In genomic region chr6:88223298-88223697, GRCh38 we compare ENCODE assay signal across 27 cellular contexts.
"Had no signal": no experiment of that assay in that cellular context is flagged by ENCODE, and none has a peak within 500 bp of the region (broad histone marks: within the 10 kb centered on the region; RNA-seq: fewer than 3 reads in every experiment).

No MANE protein-coding gene starts in this region.

- FAIRE-seq: urothelium cell line had no signal

- H3K36me3 ChIP-seq: stomach, suprapubic skin, thoracic aorta, thyroid gland, tibial artery, tibial nerve, transverse colon, upper lobe of left lung, upper lobe of right lung, uterus, vagina had no signal

- H3K4me3 ChIP-seq: stomach, suprapubic skin, testis, thoracic aorta, thyroid gland, tibial artery, tibial nerve, transverse colon, upper lobe of left lung, upper lobe of right lung, uterus, vagina had no signal

- H3K4me1 ChIP-seq: stomach, suprapubic skin, testis, tibial artery, tibial nerve, transverse colon, upper lobe of left lung, upper lobe of right lung, uterus, vagina had no signal

- DNase-seq: stimulated activated CD4-positive, alpha-beta T cell treated with anti-CD3 and anti-CD28 coated beads, Interleukin-2, amount 100 ng/mL, for 48 hours; stimulated activated CD4-positive, alpha-beta T cell treated with anti-CD3 and anti-CD28 coated beads, Interleukin-4, amount 100 ng/mL, for 1 hour; stimulated activated CD4-positive, alpha-beta T cell treated with anti-CD3 and anti-CD28 coated beads, Interleukin-4, amount 100 ng/mL, for 24 hours; stimulated activated CD4-positive, alpha-beta T cell treated with anti-CD3 and anti-CD28 coated beads, Interleukin-4, amount 100 ng/mL, for 4 hours; stimulated activated CD8-positive, alpha-beta memory T cell treated with anti-CD3 and anti-CD28 coated beads, Interleukin-4, amount 100 ng/mL, for 48 hours; stimulated activated naive B cell treated with anti-CD40 and anti-IgM and Interleukin-4, amounts not matched to agents 10 μg/mL and 1 μg/mL and 100 μg/mL, for 72 hours; stimulated activated naive CD4-positive, alpha-beta T cell; stimulated activated naive CD4-positive, alpha-beta T cell treated with Interleukin-2 at 50 U/mL for 16 hours; stimulated activated naive CD8-positive, alpha-beta T cell treated with anti-CD3 and anti-CD28 coated beads, Interleukin-15, amount 100 ng/mL, for 72 hours; stimulated activated naive CD8-positive, alpha-beta T cell treated with anti-CD3 and anti-CD28 coated beads, Interleukin-15, Interleukin-2, amounts not matched to agents 100 U/mL and 50 U/mL, for 24 hours; stomach; substantia nigra; testis; thyroid gland; tibial artery; transverse colon; trophoblast cell; upper lobe of left lung; upper lobe of right lung; uterus had no signal

- H3K27me3 ChIP-seq: stomach, suprapubic skin, testis, thyroid gland, tibial artery, tibial nerve, transverse colon, upper lobe of left lung, upper lobe of right lung, uterus, vagina had no signal

- ATAC-seq: stimulated activated effector memory CD8-positive, alpha-beta T cell treated with anti-CD3 and anti-CD28 coated beads, Interleukin-12 subunit alpha, Interleukin-12 subunit beta, amount 100 ng/mL, for 72 hours; stimulated activated memory B cell treated with anti-CD40 and anti-IgM and Interleukin-4, amounts not matched to agents 10 μg/mL and 1 μg/mL and 100 μg/mL, for 72 hours; stimulated activated naive B cell treated with anti-CD40 and anti-IgM and Interleukin-4, amounts not matched to agents 10 μg/mL and 1 μg/mL and 100 μg/mL, for 72 hours; stimulated activated naive CD8-positive, alpha-beta T cell treated with anti-CD3 and anti-CD28 coated beads, Interleukin-15, amount 100 ng/mL, for 72 hours; stimulated activated naive CD8-positive, alpha-beta T cell treated with anti-CD3 and anti-CD28 coated beads, Interleukin-15, Interleukin-2, amounts not matched to agents 100 U/mL and 50 U/mL, for 24 hours; upper lobe of right lung had no signal

- H3K27ac ChIP-seq: stomach, suprapubic skin, testis, thoracic aorta, thyroid gland, tibial artery, tibial nerve, transverse colon, upper lobe of left lung, upper lobe of right lung, uterus, vagina had no signal

- H3K9me3 ChIP-seq: stomach, testis, thoracic aorta, thyroid gland, tibial artery, tibial nerve, transverse colon, upper lobe of left lung, upper lobe of right lung, uterus, vagina had no signal
